ENCODE assay signal across 1 cellular context in genomic region chr3:99499235-99499798, GRCh38.
TF ChIP-seq lines count a peak whose summit lies in the region.

No MANE protein-coding gene starts in this region.

TF ChIP-seq in GM23338, 12 proteins besides CTCF, POLR2A, EP300 and RAD21 (continued from another document):
- no peak for TF ChIP-seq ZNF331 (CRISPR knock-in tag; IDR thresholded peaks at IDR 0.05; ENCODE audit: low read depth)
